1 cellular context compared by ENCODE assay signal in genomic region chr10:100128951-100129350, GRCh38.
TF ChIP-seq lines count a peak whose summit lies in the region.

No MANE protein-coding gene starts in this region.

TF ChIP-seq in K562, 482 proteins besides CTCF, POLR2A, EP300 and RAD21:
- TF ChIP-seq TAL1 (IDR thresholded peaks at IDR 0.05) = no peak
- no peak for TF ChIP-seq PHB (CRISPR knock-in tag; IDR thresholded peaks at IDR 0.05)
- no peak for TF ChIP-seq FOXA1 (IDR thresholded peaks at IDR 0.05; ENCODE audit: borderline replicate concordance)
